ENCODE assay signal across 29 cellular contexts in the genomic region with DNA sequence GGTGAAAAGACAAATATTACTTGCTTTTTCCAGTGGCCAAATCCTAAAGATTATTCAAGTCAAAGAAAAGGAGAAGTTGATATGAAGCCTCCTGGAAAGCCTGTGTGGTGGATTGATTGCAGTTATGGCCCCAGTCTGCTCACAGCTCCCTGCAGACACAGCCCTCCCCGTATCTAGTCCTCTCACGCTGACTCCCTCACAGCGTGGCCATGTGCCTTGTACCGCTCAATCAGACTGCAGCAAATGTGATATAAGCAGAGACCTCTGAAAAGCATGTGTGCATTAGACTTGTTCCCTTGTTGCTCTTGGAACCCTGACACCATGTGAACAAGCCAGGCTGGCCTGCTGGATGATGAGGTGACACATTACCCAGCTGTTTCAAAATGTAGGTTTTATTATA.
"Had no signal": no experiment of that assay in that cellular context is flagged by ENCODE, and none has a peak within 500 bp of the region (broad histone marks: within the 10 kb centered on the region; RNA-seq: fewer than 3 reads in every experiment).

No MANE protein-coding gene starts in this region.

- H3K9me3 ChIP-seq: gastrocnemius medialis, heart left ventricle, left lung, mucosa of descending colon, ovary, psoas muscle, sigmoid colon, thoracic aorta, tibial nerve, upper lobe of right lung, uterus had no signal

- H3K36me3 ChIP-seq: gastrocnemius medialis, heart left ventricle, left lung, ovary, thoracic aorta, tibial nerve, upper lobe of right lung, uterus had no signal

- H3K27me3 ChIP-seq: dorsolateral prefrontal cortex, gastrocnemius medialis, heart left ventricle, hepatocyte, left lung, ovary, sigmoid colon, tibial nerve, upper lobe of right lung, uterus had no signal

- H3K9me3 Mint-ChIP-seq: mesothelial cell of epicardium; stimulated activated memory B cell treated with anti-CD40 and anti-IgM and Interleukin-4, amounts not matched to agents 10 μg/mL and 1 μg/mL and 100 μg/mL, for 72 hours had no signal

- H3K4me3 Mint-ChIP-seq: mesothelial cell of epicardium; natural killer cell treated with Interleukin-12 subunit alpha and Interleukin-12 subunit beta and Interleukin-15 and Interleukin-18, amount 100 ng/mL, for 72 hours; stimulated activated memory B cell treated with anti-CD40 and anti-IgM and Interleukin-4, amounts not matched to agents 10 μg/mL and 1 μg/mL and 100 μg/mL, for 72 hours had no signal

- H3K27me3 Mint-ChIP-seq: naive B cell; natural killer cell treated with Interleukin-12 subunit alpha and Interleukin-12 subunit beta and Interleukin-15 and Interleukin-18, amount 100 ng/mL, for 72 hours; stimulated activated memory B cell treated with anti-CD40 and anti-IgM and Interleukin-4, amounts not matched to agents 10 μg/mL and 1 μg/mL and 100 μg/mL, for 72 hours had no signal

- H3K27ac ChIP-seq: dorsolateral prefrontal cortex, epithelial cell of prostate, gastrocnemius medialis, heart left ventricle, hepatocyte, left lung, ovary, psoas muscle, sigmoid colon, thoracic aorta, tibial nerve, upper lobe of right lung, uterus had no signal

- H3K4me1 Mint-ChIP-seq: mesothelial cell of epicardium; naive B cell; stimulated activated memory B cell treated with anti-CD40 and anti-IgM and Interleukin-4, amounts not matched to agents 10 μg/mL and 1 μg/mL and 100 μg/mL, for 72 hours had no signal

- H2AFZ ChIP-seq: hepatocyte had no signal

- DNase-seq: dorsolateral prefrontal cortex; effector CD4-positive, alpha-beta T cell; foreskin fibroblast; gastrocnemius medialis; heart left ventricle; left cardiac atrium; mesenchymal stem cell; mucosa of descending colon; naive B cell; occipital lobe; ovary; psoas muscle; right cardiac atrium; sigmoid colon; stimulated activated CD4-positive, alpha-beta T cell treated with anti-CD3 and anti-CD28 coated beads, Interleukin-2, amount 100 ng/mL, for 24 hours; stimulated activated CD4-positive, alpha-beta T cell treated with anti-CD3 and anti-CD28 coated beads, Interleukin-4, amount 100 ng/mL, for 24 hours; stimulated activated naive CD8-positive, alpha-beta T cell treated with anti-CD3 and anti-CD28 coated beads, Interleukin-15, Interleukin-2, amounts not matched to agents 100 U/mL and 50 U/mL, for 24 hours; substantia nigra; upper lobe of right lung; uterus had no signal

- H3K36me3 Mint-ChIP-seq: mesothelial cell of epicardium; naive B cell; natural killer cell treated with Interleukin-12 subunit alpha and Interleukin-12 subunit beta and Interleukin-15 and Interleukin-18, amount 100 ng/mL, for 72 hours; stimulated activated memory B cell treated with anti-CD40 and anti-IgM and Interleukin-4, amounts not matched to agents 10 μg/mL and 1 μg/mL and 100 μg/mL, for 72 hours had no signal

- H3K79me2 ChIP-seq: hepatocyte had no signal

- H3K4me2 ChIP-seq: hepatocyte had no signal

- H3K4me3 ChIP-seq: dorsolateral prefrontal cortex, gastrocnemius medialis, heart left ventricle, hepatocyte, left lung, mucosa of descending colon, ovary, psoas muscle, sigmoid colon, thoracic aorta, tibial nerve, upper lobe of right lung, uterus had no signal

- H3K4me1 ChIP-seq: gastrocnemius medialis, heart left ventricle, left lung, psoas muscle, sigmoid colon, tibial nerve, upper lobe of right lung, uterus had no signal

- H3K27ac Mint-ChIP-seq: mesothelial cell of epicardium; naive B cell; natural killer cell treated with Interleukin-12 subunit alpha and Interleukin-12 subunit beta and Interleukin-15 and Interleukin-18, amount 100 ng/mL, for 72 hours; stimulated activated memory B cell treated with anti-CD40 and anti-IgM and Interleukin-4, amounts not matched to agents 10 μg/mL and 1 μg/mL and 100 μg/mL, for 72 hours had no signal

- ATAC-seq: esophagus mucosa; gastrocnemius medialis; heart left ventricle; left cardiac atrium; left lung; mucosa of descending colon; psoas muscle; right cardiac atrium; stimulated activated memory B cell treated with anti-CD40 and anti-IgM and Interleukin-4, amounts not matched to agents 10 μg/mL and 1 μg/mL and 100 μg/mL, for 72 hours; stimulated activated naive CD8-positive, alpha-beta T cell treated with anti-CD3 and anti-CD28 coated beads, Interleukin-15, Interleukin-2, amounts not matched to agents 100 U/mL and 50 U/mL, for 24 hours; upper lobe of right lung had no signal
